8 cellular contexts compared by ENCODE assay signal in genomic region chr22:22576244-22576988, GRCh38. TPM values are rescaled to one million over a fixed set of nuclear protein-coding genes. Genes with fewer than 3 reads are reported as not detected.
DNase-seq lines count a peak whose midpoint lies in the region; ATAC-seq, FAIRE-seq and TF ChIP-seq lines count a peak whose summit lies in the region.

No MANE protein-coding gene starts in this region.

- no peak overlapping the region for H3K4me3 ChIP-seq in small intestine (ENCODE audit: low read depth in 1 of 2, low read length in 2 of 2)

- in situ Hi-C loops in ACHN (cut with HindIII; ENCODE audit: low pct_ligation_motif_present, low pct_unique_long_range_greater_than_20kb, low sequenced_read_pairs), result no loop called here

- H3K9me3 ChIP-seq in small intestine (ENCODE audit: control insufficient read depth, low read depth), result no peaks in the 10 kb centered on the region

- H3K27me3 ChIP-seq in small intestine (ENCODE audit: control insufficient read depth in 2 of 2, insufficient read depth in 2 of 2, low read length in 2 of 2), result peaks cover 0 to 2% of the 10 kb centered on the region in 2 donors

- DNase-seq in ACHN (peak; percentile 63), NCI-H2227 treated with DMSO at 0.1 percent for 48 hours (lab: John Stamatoyannopoulos, UW) (peak; percentile 34), glomerular visceral epithelial cell (ENCODE audit: extremely low spot score) (peak; percentile 44), small intestine (peak; percentile 50), middle frontal gyrus (ENCODE audit: extremely low spot score, low spot score) (no peak)
- DNase-seq in activated T-cell treated with anti-CD3 and anti-CD28 coated beads, Interleukin-2, amount 50 U/mL, for 1 hour, result peak; percentile 34

- 35 to 37% (median 36%) methylated on average over 8 of the region's 8 CpGs for WGBS in small intestine, 3 donors

- FAIRE-seq in small intestine (lab: Jason Lieb, UNC), result no peak

- H3K27ac ChIP-seq in small intestine (ENCODE audit: low read depth in 1 of 2, low read length in 1 of 2), result no peak overlapping the region

- no peaks in the 10 kb centered on the region for H3K36me3 ChIP-seq in small intestine (ENCODE audit: control insufficient read depth in 2 of 2, insufficient read depth in 2 of 2, low read length in 2 of 2)

- H3K4me1 ChIP-seq in small intestine (ENCODE audit: control insufficient read depth in 2 of 2, insufficient read depth in 1 of 2, low read depth in 1 of 2, low read length in 1 of 2), result no peaks in the 10 kb centered on the region

- ATAC-seq in GM21515 (IDR thresholded peaks at IDR 0.05; ENCODE audit: unreplicated experiment), result no peak

- TF ChIP-seq CTCF in GM12872 (IDR thresholded peaks at IDR 0.05; ENCODE audit: insufficient read depth, low read depth, low read length), result peak; percentile 92

RNA-seq across cellular contexts. Expression of gene PRAME, which starts 17.4 kb away (rescaled TPM):
- polyA plus RNA-seq in small intestine, result not detected

RNA-seq across cellular contexts. Expression of gene ZNF280A, which starts 56.3 kb away (rescaled TPM):
- not detected for polyA plus RNA-seq in small intestine
